ENCODE assay signal across 10 cellular contexts in genomic region chr12:93740721-93741120, GRCh38.
DNase-seq lines count a peak whose midpoint lies in the region; ATAC-seq and TF ChIP-seq lines count a peak whose summit lies in the region.
"Had no signal": no experiment of that assay in that cellular context is flagged by ENCODE, and none has a peak within 500 bp of the region (broad histone marks: within the 10 kb centered on the region; RNA-seq: fewer than 3 reads in every experiment).

No MANE protein-coding gene starts in this region.

- no peak for TF ChIP-seq EP300 in upper lobe of left lung (IDR thresholded peaks at IDR 0.05)

- ATAC-seq in heart left ventricle, result no peak
- no peak for ATAC-seq in Right ventricle myocardium inferior
- no peak for ATAC-seq in activated naive CD8-positive, alpha-beta T cell treated with anti-CD3 and anti-CD28 coated beads, Interleukin-2, amount 50 U/mL, for 24 hours
- no peak for ATAC-seq in lower lobe of right lung
- ATAC-seq in upper lobe of left lung (ENCODE audit: low FRiP score in 2 of 2), result no peak
- ATAC-seq in HG03108 (IDR thresholded peaks at IDR 0.05; ENCODE audit: unreplicated experiment), result no peak

- TF ChIP-seq CTCF in heart left ventricle (IDR thresholded peaks at IDR 0.05) (no peak), lower lobe of right lung (IDR thresholded peaks at IDR 0.05) (no peak), upper lobe of left lung (IDR thresholded peaks at IDR 0.05) (no peak)

- 29 to 47% (median 39%) methylated on average over 3 of the region's 3 CpGs for WGBS in heart left ventricle, 4 donors
- WGBS in upper lobe of left lung, 2 donors, result 15% methylated on average over 3 of the region's 3 CpGs

- H3K36me3 Mint-ChIP-seq in activated naive CD8-positive, alpha-beta T cell treated with anti-CD3 and anti-CD28 coated beads, Interleukin-2, amount 50 U/mL, for 24 hours (ENCODE audit: low read depth), result no peaks in the 10 kb centered on the region

- no peaks in the 10 kb centered on the region for H3K9me3 ChIP-seq in heart left ventricle
- H3K9me3 ChIP-seq in lower lobe of right lung, result no peaks in the 10 kb centered on the region
- H3K9me3 ChIP-seq in upper lobe of left lung, result no peaks in the 10 kb centered on the region
- H3K9me3 ChIP-seq: BLaER1 treated with 17β-estradiol and CSF1 and Interleukin-3, amounts not matched to agents 10 nM and 100 nM had no signal

- peak overlapping the region; percentile 81 for H3K4me3 Mint-ChIP-seq in activated naive CD8-positive, alpha-beta T cell treated with anti-CD3 and anti-CD28 coated beads, Interleukin-2, amount 50 U/mL, for 24 hours

- no peaks in the 10 kb centered on the region for H3K27me3 ChIP-seq in heart left ventricle
- H3K27me3 ChIP-seq in lower lobe of right lung (ENCODE audit: low read depth), result no peaks in the 10 kb centered on the region
- no peaks in the 10 kb centered on the region for H3K27me3 ChIP-seq in upper lobe of left lung

- TF ChIP-seq POLR2A in heart left ventricle (IDR thresholded peaks at IDR 0.05) (no peak), upper lobe of left lung (IDR thresholded peaks at IDR 0.05) (no peak)

- no peaks in the 10 kb centered on the region for H3K9me3 Mint-ChIP-seq in activated naive CD8-positive, alpha-beta T cell treated with anti-CD3 and anti-CD28 coated beads, Interleukin-2, amount 50 U/mL, for 24 hours

- peak overlapping the region; percentile 88 to 95 (median 93) for H3K27ac ChIP-seq in heart left ventricle
- H3K27ac ChIP-seq in lower lobe of right lung, result peak overlapping the region; percentile 91
- H3K27ac ChIP-seq in upper lobe of left lung, result peak overlapping the region; percentile 89 to 93 (median 90)
- H3K27ac ChIP-seq: BLaER1 treated with 17β-estradiol and CSF1 and Interleukin-3, amounts not matched to agents 10 nM and 100 nM had no signal

- intact Hi-C loops in heart left ventricle (cut with DNase I) (loop anchor here in 9 of 10 donors (1.0 to 10.0 kb wide), 9 partner anchors 63 to 362 kb away; partner anchors contain the start of genes CRADD (in 7 of the 9) and SOCS2 (in 4 of the 9)), Right ventricle myocardium inferior (cut with DNase I) (loop anchor here (5.0 kb wide), 1 partner anchor 148 kb away; no protein-coding TSS in a partner anchor), lower lobe of right lung (cut with DNase I) (no loop called here)

- no peak for DNase-seq in heart left ventricle
- no peak for DNase-seq in Right ventricle myocardium inferior (ENCODE audit: missing footprints)
- DNase-seq in activated naive CD8-positive, alpha-beta T cell treated with anti-CD3 and anti-CD28 coated beads, Interleukin-2, amount 50 U/mL, for 24 hours, result no peak
- DNase-seq in lower lobe of right lung, result no peak
- no peak for DNase-seq in upper lobe of left lung
- DNase-seq in NCI-H1092 (lab: John Stamatoyannopoulos, UW), result no peak
- no peak for DNase-seq in NCI-H1694 treated with DMSO at 0.1 percent for 48 hours (lab: John Stamatoyannopoulos, UW)

- H3K4me3 ChIP-seq in heart left ventricle (peak overlapping the region in 11 of 12 donors; percentile 19 to 70 (median 65)), lower lobe of right lung (peak overlapping the region; percentile 58), upper lobe of left lung (peak overlapping the region in 3 of 4 donors; percentile 13 to 55 (median 30))
- H3K4me3 ChIP-seq: BLaER1 treated with 17β-estradiol and CSF1 and Interleukin-3, amounts not matched to agents 10 nM and 100 nM had no signal

- H3K4me1 Mint-ChIP-seq in activated naive CD8-positive, alpha-beta T cell treated with anti-CD3 and anti-CD28 coated beads, Interleukin-2, amount 50 U/mL, for 24 hours, result peaks cover 33% of the 10 kb centered on the region

- H3K4me1 ChIP-seq in heart left ventricle (peaks cover 0 to 75% (median 52%) of the 10 kb centered on the region in 12 donors), lower lobe of right lung (peaks cover 43% of the 10 kb centered on the region), upper lobe of left lung (peaks cover 15 to 28% (median 27%) of the 10 kb centered on the region in 4 donors)

- H3K36me3 ChIP-seq in heart left ventricle, result no peaks in the 10 kb centered on the region
- no peaks in the 10 kb centered on the region for H3K36me3 ChIP-seq in lower lobe of right lung
- H3K36me3 ChIP-seq in upper lobe of left lung, result no peaks in the 10 kb centered on the region
- H3K36me3 ChIP-seq: BLaER1 treated with 17β-estradiol and CSF1 and Interleukin-3, amounts not matched to agents 10 nM and 100 nM had no signal

- H3K27me3 Mint-ChIP-seq in activated naive CD8-positive, alpha-beta T cell treated with anti-CD3 and anti-CD28 coated beads, Interleukin-2, amount 50 U/mL, for 24 hours, result no peaks in the 10 kb centered on the region
- H3K27me3 Mint-ChIP-seq: activated naive CD8-positive, alpha-beta T cell had no signal

- no peak overlapping the region for H3K27ac Mint-ChIP-seq in activated naive CD8-positive, alpha-beta T cell treated with anti-CD3 and anti-CD28 coated beads, Interleukin-2, amount 50 U/mL, for 24 hours
